Comparison of ENCODE assay signal across 8 cellular contexts in genomic region chr6:161393839-161394364, GRCh38.
DNase-seq lines count a peak whose midpoint lies in the region; ATAC-seq and TF ChIP-seq lines count a peak whose summit lies in the region.

No MANE protein-coding gene starts in this region.

- TF ChIP-seq CTCF in AG10803 (conservative IDR thresholded peaks at IDR 0.05; ENCODE audit: low read length), result peak; percentile 87
- TF ChIP-seq CTCF in cardiac fibroblast (IDR thresholded peaks at IDR 0.05; ENCODE audit: low read depth, low read length), result peak; percentile 69

- H3K4me3 ChIP-seq in AG10803 (ENCODE audit: low read length), result peak overlapping the region; percentile 33
- no peak overlapping the region for H3K4me3 ChIP-seq in cardiac fibroblast (replicated peaks in 1 of 2; ENCODE audit: low read depth in 2 of 2, low read length in 2 of 2)

- ATAC-seq in GM18519 (IDR thresholded peaks at IDR 0.05; ENCODE audit: low FRiP score, unreplicated experiment) (peak; percentile 100), HG02973 (IDR thresholded peaks at IDR 0.05; ENCODE audit: unreplicated experiment) (peak; percentile 100)

- DNase-seq in AG10803 (ENCODE audit: low read depth) (peak; percentile 90), NCI-H146 treated with DMSO at 0.1 percent for 48 hours (lab: John Stamatoyannopoulos, UW; ENCODE audit: unreplicated experiment) (peak; percentile 86), T follicular helper cell (ENCODE audit: low read depth) (peak; percentile 9), cardiac fibroblast (ENCODE audit: low read depth in 2 of 2) (peak; percentile 91 to 94), kidney tubule cell (ENCODE audit: low spot score) (peak; percentile 89)
- peak; percentile 72 for DNase-seq in stimulated activated CD4-positive, alpha-beta T cell treated with anti-CD3 and anti-CD28 coated beads, Interleukin-4, amount 100 ng/mL, for 24 hours

Comparison
In these comparisons a context has a peak if more than half of its experiments do, and no peak if none do; other contexts are left out.
1. DNase-seq: peak in every context shown above with its lines; median percentile 92 in cardiac fibroblast; 90 in AG10803; 89 in kidney tubule cell; 86 in NCI-H146 treated with DMSO at 0.1 percent for 48 hours; 72 in stimulated activated CD4-positive, alpha-beta T cell treated with anti-CD3 and anti-CD28 coated beads, Interleukin-4, amount 100 ng/mL, for 24 hours; 9 in T follicular helper cell.